Comparison of ENCODE assay signal across 37 cellular contexts in the genomic region with DNA sequence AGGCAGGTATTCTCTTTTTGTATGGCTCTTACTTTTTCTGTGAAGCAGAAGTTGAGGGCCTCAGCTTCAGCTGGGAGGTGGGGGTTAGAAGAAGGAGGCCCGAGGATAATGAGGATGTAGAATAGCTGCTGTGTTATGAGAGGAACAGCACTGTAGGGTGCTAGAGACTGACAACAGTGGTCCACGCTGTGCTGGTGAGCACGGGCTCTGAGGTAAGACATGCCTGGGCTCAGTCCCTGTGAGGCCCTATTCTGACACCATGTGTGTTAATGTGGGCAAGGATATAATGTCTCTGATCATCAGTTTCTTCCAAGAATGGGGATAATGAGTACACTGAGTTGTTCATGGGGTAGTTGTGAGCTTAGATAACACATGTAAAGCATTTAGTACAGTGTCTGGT. TPM values are rescaled to one million over a fixed set of nuclear protein-coding genes. Genes with fewer than 3 reads are reported as not detected.
"Had no signal": no experiment of that assay in that cellular context is flagged by ENCODE, and none has a peak within 500 bp of the region (broad histone marks: within the 10 kb centered on the region; RNA-seq: fewer than 3 reads in every experiment).

No MANE protein-coding gene starts in this region.

- H3K27ac ChIP-seq: KMS-11 had no signal

- H3K4me2 ChIP-seq: KMS-11 had no signal

- DNase-seq: Karpas-422, Kasumi-1, KG1, MG63, MM.1S, MV-4-11, NCI-H1048, NCI-H1092, NCI-H1092 treated with DMSO at 0.1 percent for 48 hours, NCI-H1105, NCI-H1105 treated with DMSO at 0.1 percent for 48 hours, NCI-H1417, NCI-H1417 treated with DMSO at 0.1 percent for 48 hours, NCI-H1436, NCI-H1436 treated with DMSO at 0.1 percent for 48 hours, NCI-H146, NCI-H1694, NCI-H1694 treated with DMSO at 0.1 percent for 48 hours, NCI-H187, NCI-H187 treated with DMSO at 0.1 percent for 48 hours, NCI-H1930, NCI-H2029, NCI-H2029 treated with DMSO at 0.1 percent for 48 hours, NCI-H2081, NCI-H2081 treated with DMSO at 0.1 percent for 48 hours, NCI-H2107, NCI-H2171, NCI-H2171 treated with DMSO at 0.1 percent for 48 hours, NCI-H2227 treated with DMSO at 0.1 percent for 48 hours, NCI-H226, NCI-H345, NCI-H446, NCI-H446 treated with DMSO at 0.1 percent for 48 hours, NCI-H510A had no signal

- H3K36me3 ChIP-seq: MG63 had no signal

- H3K27me3 ChIP-seq: MG63 had no signal

- H3K9me3 ChIP-seq: MG63 had no signal

- H3K9ac ChIP-seq: KMS-11 had no signal

- H3K4me3 ChIP-seq: MG63 had no signal

RNA-seq across cellular contexts. Expression of a gene that starts 55.3 kb away (rescaled TPM):
- total RNA-seq: LHCN-M2, NCI-H460 had no signal
